Comparison of ENCODE assay signal across 29 cellular contexts in genomic region chr2:26559556-26559955, GRCh38.
DNase-seq lines count a peak whose midpoint lies in the region; ATAC-seq and TF ChIP-seq lines count a peak whose summit lies in the region.
"Had no signal": no experiment of that assay in that cellular context is flagged by ENCODE, and none has a peak within 500 bp of the region (broad histone marks: within the 10 kb centered on the region; RNA-seq: fewer than 3 reads in every experiment).

No MANE protein-coding gene starts in this region.

- H3K4me1 ChIP-seq in right atrium auricular region (peaks cover 0 to 15% of the 10 kb centered on the region in 2 donors), aorta (ENCODE audit: control insufficient read depth in 1 of 2, insufficient read depth in 2 of 2, low read length in 2 of 2) (no peaks in the 10 kb centered on the region), left lung (peaks cover 8 to 13% of the 10 kb centered on the region in 2 donors)

- H3K4me3 ChIP-seq in right atrium auricular region (no peak overlapping the region), aorta (ENCODE audit: low read length in 2 of 2) (no peak overlapping the region), left lung (no peak overlapping the region)
- H3K4me3 ChIP-seq: coronary artery, PC-9, thyroid gland, vagina had no signal

- ATAC-seq in Right ventricle myocardium inferior (no peak), aorta (ENCODE audit: low FRiP score) (no peak), left lung (no peak)
- ATAC-seq: left lobe of liver, sciatic nerve had no signal

- intact Hi-C loops in Right ventricle myocardium inferior (cut with DNase I) (no loop called here), aorta (cut with DNase I) (no loop called here), left lung (cut with DNase I) (no loop called here)

- 91 to 96% methylated on average over 2 of the region's 2 CpGs for WGBS in aorta, 2 donors

- H3K9me3 ChIP-seq in right atrium auricular region (no peaks in the 10 kb centered on the region), aorta (ENCODE audit: control insufficient read depth, low read length) (no peaks in the 10 kb centered on the region), left lung (no peaks in the 10 kb centered on the region)
- H3K9me3 ChIP-seq: thyroid gland, vagina had no signal

- H3K27ac ChIP-seq in right atrium auricular region (no peak overlapping the region), aorta (ENCODE audit: low read depth in 1 of 2, low read length in 2 of 2) (no peak overlapping the region), left lung (no peak overlapping the region)
- H3K27ac ChIP-seq: coronary artery, PC-9, thyroid gland, vagina had no signal

- peaks cover 2% of the 10 kb centered on the region for H3K4me1 Mint-ChIP-seq in glutamatergic neuron (ENCODE audit: low read depth, unreplicated experiment)

- peaks cover 14% of the 10 kb centered on the region for H3K27me3 Mint-ChIP-seq in glutamatergic neuron (ENCODE audit: unreplicated experiment)

- DNase-seq in Right ventricle myocardium inferior (ENCODE audit: missing footprints) (peak; percentile 7), right atrium auricular region (ENCODE audit: low spot score) (no peak), NCI-H146 (lab: John Stamatoyannopoulos, UW) (peak; percentile 83), glutamatergic neuron (peak; percentile 8), aorta (peak; percentile 20 to 46), left lung (no peak), NCI-H2171 (lab: John Stamatoyannopoulos, UW) (no peak)
- DNase-seq: activated CD4-positive, alpha-beta memory T cell treated with anti-CD3 and anti-CD28 coated beads, Interleukin-2, amount 10 ng/mL, durations not matched to agents 7 days and 5 days; activated CD4-positive, alpha-beta T cell treated with anti-CD3 and anti-CD28 coated beads for 1 hour; activated gamma-delta T cell; activated T-cell treated with anti-CD3 and anti-CD28 coated beads for 4 hours; caudate nucleus; DND-41; effector memory CD4-positive, alpha-beta T cell; GF-D8; KBM-7; mesenchymal stem cell; NCI-H1092; NCI-H187 treated with DMSO at 0.1 percent for 48 hours; NCI-H226; PC-9; stimulated activated CD4-positive, alpha-beta T cell treated with anti-CD3 and anti-CD28 coated beads, Interleukin-4, amount 100 ng/mL, for 24 hours; T-helper 2 cell; thyroid gland had no signal

- peaks cover 2% of the 10 kb centered on the region for H3K9me3 Mint-ChIP-seq in glutamatergic neuron (ENCODE audit: unreplicated experiment)
- H3K9me3 Mint-ChIP-seq: activated CD4-positive, alpha-beta memory T cell treated with anti-CD3 and anti-CD28 coated beads, Interleukin-2, amount 10 ng/mL, durations not matched to agents 7 days and 5 days had no signal

- TF ChIP-seq CTCF in right atrium auricular region (IDR thresholded peaks at IDR 0.05) = no peak
- no peak for TF ChIP-seq CTCF in glutamatergic neuron (IDR thresholded peaks at IDR 0.05; ENCODE audit: partially characterized antibody, unreplicated experiment)
- TF ChIP-seq CTCF in left lung (IDR thresholded peaks at IDR 0.05) = no peak

- no peak overlapping the region for H3K4me3 Mint-ChIP-seq in glutamatergic neuron (ENCODE audit: unreplicated experiment)
- H3K4me3 Mint-ChIP-seq: activated CD4-positive, alpha-beta memory T cell treated with anti-CD3 and anti-CD28 coated beads, Interleukin-2, amount 10 ng/mL, durations not matched to agents 7 days and 5 days had no signal

- H3K27me3 ChIP-seq in right atrium auricular region = no peaks in the 10 kb centered on the region
- H3K27me3 ChIP-seq in aorta (ENCODE audit: control insufficient read depth in 1 of 2, insufficient read depth in 2 of 2, low read length in 1 of 2) = no peaks in the 10 kb centered on the region
- peaks cover 50 to 87% of the 10 kb centered on the region in 2 donors for H3K27me3 ChIP-seq in left lung
- H3K27me3 ChIP-seq: thyroid gland, vagina had no signal

- H3K36me3 ChIP-seq in right atrium auricular region = no peaks in the 10 kb centered on the region
- no peaks in the 10 kb centered on the region for H3K36me3 ChIP-seq in aorta (ENCODE audit: control insufficient read depth in 1 of 2, insufficient read depth in 2 of 2, low read length in 1 of 2)
- H3K36me3 ChIP-seq in left lung = no peaks in the 10 kb centered on the region
- H3K36me3 ChIP-seq: thyroid gland, vagina had no signal

- H3K27ac Mint-ChIP-seq in glutamatergic neuron (ENCODE audit: unreplicated experiment) = no peak overlapping the region
- H3K27ac Mint-ChIP-seq: activated CD4-positive, alpha-beta memory T cell treated with anti-CD3 and anti-CD28 coated beads, Interleukin-2, amount 10 ng/mL, durations not matched to agents 7 days and 5 days; progenitor cell of endocrine pancreas had no signal

- peaks cover 6% of the 10 kb centered on the region for H3K36me3 Mint-ChIP-seq in glutamatergic neuron (ENCODE audit: unreplicated experiment)

Comparison
In these comparisons a context has a peak if more than half of its experiments do, and no peak if none do; other contexts are left out.
1. DNase-seq: peak in Right ventricle myocardium inferior (single experiment), NCI-H146 (single experiment), glutamatergic neuron (single experiment) and aorta (2 of 2); none in right atrium auricular region (single experiment), left lung (0 of 2) and NCI-H2171 (single experiment).